ENCODE assay signal across 9 cellular contexts in the genomic region with DNA sequence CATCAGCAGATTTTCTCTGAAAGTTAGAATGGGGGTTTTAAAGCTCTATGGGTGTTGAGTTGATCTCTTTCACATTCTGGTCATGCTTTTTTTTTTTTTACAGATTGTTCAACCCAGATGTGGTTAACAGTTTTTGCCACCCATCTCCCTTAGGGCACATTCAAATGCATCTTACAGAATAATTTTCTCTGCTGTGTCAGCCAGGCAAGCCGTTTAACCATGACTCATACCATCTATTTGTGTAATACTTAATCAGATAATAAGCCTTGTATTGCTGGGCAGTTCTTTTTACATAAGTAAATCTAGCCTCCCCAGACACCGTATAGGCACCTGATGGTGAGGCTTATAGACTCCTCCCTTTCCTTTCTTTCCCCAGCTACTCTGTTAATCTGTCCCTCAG.
A peak's percentile ranks its signal among the peaks of the same experiment; 100 is the strongest.
DNase-seq lines count a peak whose midpoint lies in the region; ATAC-seq lines count a peak whose summit lies in the region.
"Had no signal": no experiment of that assay in that cellular context is flagged by ENCODE, and none has a peak within 500 bp of the region (broad histone marks: within the 10 kb centered on the region; RNA-seq: fewer than 3 reads in every experiment).

No MANE protein-coding gene starts in this region.

- peak; percentile 94 to 95 for ATAC-seq in natural killer cell treated with Interleukin-12 subunit alpha and Interleukin-12 subunit beta and Interleukin-15 and Interleukin-18, amount 100 ng/mL, for 72 hours
- no peak for ATAC-seq in HG02678 (IDR thresholded peaks at IDR 0.05; ENCODE audit: unreplicated experiment)
- ATAC-seq: HCT116 had no signal

- peak; percentile 89 for DNase-seq in EH (ENCODE audit: low read depth)
- DNase-seq in MG63, result peak; percentile 21
- peak; percentile 29 for DNase-seq in amniotic stem cell (lab: John Stamatoyannopoulos, UW)
- DNase-seq in natural killer cell treated with Interleukin-12 subunit alpha and Interleukin-12 subunit beta and Interleukin-15 and Interleukin-18, amount 100 ng/mL, for 72 hours (ENCODE audit: low spot score), result peak; percentile 70
- DNase-seq in activated CD4-positive, alpha-beta T cell treated with anti-CD3 and anti-CD28 coated beads for 1 hour, result no peak
- DNase-seq in activated T-helper 1 cell treated with anti-CD3 and anti-CD28 coated beads, Interleukin-12 subunit alpha, Interleukin-12 subunit beta, Interleukin-2, Interleukin-4 antibody, amounts not matched to agents 30 ng/mL and 10 ng/mL and 1 ng/mL, durations not matched to agents 14 hours and 24 hours and 36 hours (ENCODE audit: low spot score), result no peak
- no peak for DNase-seq in cerebellar nuclear complex (lab: John Stamatoyannopoulos, UW)

- peak overlapping the region; percentile 61 to 76 for H3K27ac Mint-ChIP-seq in natural killer cell treated with Interleukin-12 subunit alpha and Interleukin-12 subunit beta and Interleukin-15 and Interleukin-18, amount 100 ng/mL, for 72 hours
- H3K27ac Mint-ChIP-seq in activated T-helper 1 cell treated with anti-CD3 and anti-CD28 coated beads, Interleukin-12 subunit alpha, Interleukin-12 subunit beta, Interleukin-2, Interleukin-4 antibody, amounts not matched to agents 30 ng/mL and 10 ng/mL and 1 ng/mL, durations not matched to agents 14 hours and 24 hours and 36 hours, result no peak overlapping the region

- H3K27me3 ChIP-seq in MG63, result no peaks in the 10 kb centered on the region

- no peaks in the 10 kb centered on the region for H3K36me3 Mint-ChIP-seq in natural killer cell treated with Interleukin-12 subunit alpha and Interleukin-12 subunit beta and Interleukin-15 and Interleukin-18, amount 100 ng/mL, for 72 hours
- no peaks in the 10 kb centered on the region for H3K36me3 Mint-ChIP-seq in activated T-helper 1 cell treated with anti-CD3 and anti-CD28 coated beads, Interleukin-12 subunit alpha, Interleukin-12 subunit beta, Interleukin-2, Interleukin-4 antibody, amounts not matched to agents 30 ng/mL and 10 ng/mL and 1 ng/mL, durations not matched to agents 14 hours and 24 hours and 36 hours (ENCODE audit: low read depth)

- H3K27me3 Mint-ChIP-seq in natural killer cell treated with Interleukin-12 subunit alpha and Interleukin-12 subunit beta and Interleukin-15 and Interleukin-18, amount 100 ng/mL, for 72 hours, result peaks cover 0 to 2% of the 10 kb centered on the region in 2 donors
- peaks cover 8% of the 10 kb centered on the region for H3K27me3 Mint-ChIP-seq in activated T-helper 1 cell treated with anti-CD3 and anti-CD28 coated beads, Interleukin-12 subunit alpha, Interleukin-12 subunit beta, Interleukin-2, Interleukin-4 antibody, amounts not matched to agents 30 ng/mL and 10 ng/mL and 1 ng/mL, durations not matched to agents 14 hours and 24 hours and 36 hours (ENCODE audit: insufficient read depth)

- H3K4me1 Mint-ChIP-seq in natural killer cell treated with Interleukin-12 subunit alpha and Interleukin-12 subunit beta and Interleukin-15 and Interleukin-18, amount 100 ng/mL, for 72 hours (ENCODE audit: low read depth in 2 of 2), result peaks cover 24 to 25% of the 10 kb centered on the region in 2 donors
- no peaks in the 10 kb centered on the region for H3K4me1 Mint-ChIP-seq in activated T-helper 1 cell treated with anti-CD3 and anti-CD28 coated beads, Interleukin-12 subunit alpha, Interleukin-12 subunit beta, Interleukin-2, Interleukin-4 antibody, amounts not matched to agents 30 ng/mL and 10 ng/mL and 1 ng/mL, durations not matched to agents 14 hours and 24 hours and 36 hours (ENCODE audit: low read depth)

- no peaks in the 10 kb centered on the region for H3K9me3 Mint-ChIP-seq in natural killer cell treated with Interleukin-12 subunit alpha and Interleukin-12 subunit beta and Interleukin-15 and Interleukin-18, amount 100 ng/mL, for 72 hours
- no peaks in the 10 kb centered on the region for H3K9me3 Mint-ChIP-seq in activated T-helper 1 cell treated with anti-CD3 and anti-CD28 coated beads, Interleukin-12 subunit alpha, Interleukin-12 subunit beta, Interleukin-2, Interleukin-4 antibody, amounts not matched to agents 30 ng/mL and 10 ng/mL and 1 ng/mL, durations not matched to agents 14 hours and 24 hours and 36 hours

- H3K9me3 ChIP-seq in MG63, result no peaks in the 10 kb centered on the region

- intact Hi-C loops in activated T-helper 1 cell treated with anti-CD3 and anti-CD28 coated beads, Interleukin-12 subunit alpha, Interleukin-12 subunit beta, Interleukin-2, Interleukin-4 antibody, amounts not matched to agents 30 ng/mL and 10 ng/mL and 1 ng/mL, durations not matched to agents 14 hours and 24 hours and 36 hours (cut with micrococcal nuclease), result no loop called here

- no peak overlapping the region for H3K4me3 ChIP-seq in MG63

- peak overlapping the region; percentile 63 for H3K4me3 Mint-ChIP-seq in natural killer cell treated with Interleukin-12 subunit alpha and Interleukin-12 subunit beta and Interleukin-15 and Interleukin-18, amount 100 ng/mL, for 72 hours
- H3K4me3 Mint-ChIP-seq in activated T-helper 1 cell treated with anti-CD3 and anti-CD28 coated beads, Interleukin-12 subunit alpha, Interleukin-12 subunit beta, Interleukin-2, Interleukin-4 antibody, amounts not matched to agents 30 ng/mL and 10 ng/mL and 1 ng/mL, durations not matched to agents 14 hours and 24 hours and 36 hours, result no peak overlapping the region

- no peaks in the 10 kb centered on the region for H3K36me3 ChIP-seq in MG63

Comparison
In these comparisons a context has a peak if more than half of its experiments do, and no peak if none do; other contexts are left out.
1. DNase-seq: peak in EH (single experiment), MG63 (single experiment), amniotic stem cell (single experiment) and natural killer cell treated with Interleukin-12 subunit alpha and Interleukin-12 subunit beta and Interleukin-15 and Interleukin-18, amount 100 ng/mL, for 72 hours (single experiment); none in activated CD4-positive, alpha-beta T cell treated with anti-CD3 and anti-CD28 coated beads for 1 hour (single experiment), activated T-helper 1 cell treated with anti-CD3 and anti-CD28 coated beads, Interleukin-12 subunit alpha, Interleukin-12 subunit beta, Interleukin-2, Interleukin-4 antibody, amounts not matched to agents 30 ng/mL and 10 ng/mL and 1 ng/mL, durations not matched to agents 14 hours and 24 hours and 36 hours (single experiment) and cerebellar nuclear complex (0 of 2).